10 cellular contexts compared by ENCODE assay signal in genomic region chr1:46134660-46135331, GRCh38. TPM values are rescaled to one million over a fixed set of nuclear protein-coding genes. Genes with fewer than 3 reads are reported as not detected.
DNase-seq lines count a peak whose midpoint lies in the region; ATAC-seq and TF ChIP-seq lines count a peak whose summit lies in the region.
"Had no signal": no experiment of that assay in that cellular context is flagged by ENCODE, and none has a peak within 500 bp of the region (broad histone marks: within the 10 kb centered on the region; RNA-seq: fewer than 3 reads in every experiment).

No MANE protein-coding gene starts in this region.

- CTCF ChIA-PET in activated CD4-positive, alpha-beta T cell treated with anti-CD3 and anti-CD28 coated beads for 36 hours (lab: Charles Lee), result interaction anchor here (0.6 to 1.6 kb wide), 6 partner anchors 47 to 204 kb away, joined by 3 to 4 read pairs (median 4); no protein-coding TSS in a partner anchor

- peaks cover 10 to 47% (median 28%) of the 10 kb centered on the region in 4 donors for H3K4me1 ChIP-seq in stomach

- no peak overlapping the region for H3K4me3 Mint-ChIP-seq in activated CD4-positive, alpha-beta T cell treated with anti-CD3 and anti-CD28 coated beads for 36 hours
- no peak overlapping the region for H3K4me3 Mint-ChIP-seq in activated CD4-positive, alpha-beta T cell treated with anti-CD3 and anti-CD28 coated beads, Interleukin-2, amount 10 ng/mL, durations not matched to agents 24 days and 14 days

- no peaks in the 10 kb centered on the region for H3K9me3 ChIP-seq in stomach
- H3K9me3 ChIP-seq: ovary had no signal

- H3K36me3 ChIP-seq in stomach, result no peaks in the 10 kb centered on the region
- H3K36me3 ChIP-seq: ovary had no signal

- no peak for TF ChIP-seq EP300 in stomach (IDR thresholded peaks at IDR 0.05)

- peaks cover 21% of the 10 kb centered on the region for H3K4me1 Mint-ChIP-seq in activated CD4-positive, alpha-beta T cell treated with anti-CD3 and anti-CD28 coated beads for 36 hours
- H3K4me1 Mint-ChIP-seq in activated CD4-positive, alpha-beta T cell treated with anti-CD3 and anti-CD28 coated beads, Interleukin-2, amount 10 ng/mL, durations not matched to agents 24 days and 14 days, result peaks cover 26% of the 10 kb centered on the region

- peak overlapping the region in 4 of 5 donors; percentile 95 to 98 (median 95) for H3K27ac ChIP-seq in stomach
- H3K27ac ChIP-seq: ovary had no signal

- WGBS in stomach, 5 donors, result 18 to 44% (median 27%) methylated on average over 3 of the region's 3 CpGs

- intact Hi-C loops in activated CD4-positive, alpha-beta T cell treated with anti-CD3 and anti-CD28 coated beads for 36 hours (cut with DNase I, micrococcal nuclease), result loop anchor here (5.0 kb wide), 3 partner anchors 37 to 447 kb away; partner anchors contain the start of genes GPBP1L1 (in 1 of the 2), MAST2 (in 1 of the 2) and TMEM69 (in 1 of the 2)
- intact Hi-C loops in activated CD4-positive, alpha-beta T cell treated with anti-CD3 and anti-CD28 coated beads, Interleukin-2, amount 10 ng/mL, durations not matched to agents 24 days and 14 days (cut with micrococcal nuclease), result no loop called here
- intact Hi-C loops in stomach (cut with DNase I; ENCODE audit: low total_unique reads), result no loop called here

- no peak for TF ChIP-seq CTCF in stomach (IDR thresholded peaks at IDR 0.05)

- POLR2A ChIA-PET in activated CD4-positive, alpha-beta T cell treated with anti-CD3 and anti-CD28 coated beads for 36 hours (lab: Charles Lee), result no interaction called here

- no peaks in the 10 kb centered on the region for H3K36me3 Mint-ChIP-seq in activated CD4-positive, alpha-beta T cell treated with anti-CD3 and anti-CD28 coated beads for 36 hours (ENCODE audit: low read depth)
- H3K36me3 Mint-ChIP-seq in activated CD4-positive, alpha-beta T cell treated with anti-CD3 and anti-CD28 coated beads, Interleukin-2, amount 10 ng/mL, durations not matched to agents 24 days and 14 days (ENCODE audit: low read depth), result peaks cover 2% of the 10 kb centered on the region

- no peak overlapping the region for H3K27ac Mint-ChIP-seq in activated CD4-positive, alpha-beta T cell treated with anti-CD3 and anti-CD28 coated beads for 36 hours
- H3K27ac Mint-ChIP-seq in activated CD4-positive, alpha-beta T cell treated with anti-CD3 and anti-CD28 coated beads, Interleukin-2, amount 10 ng/mL, durations not matched to agents 24 days and 14 days, result no peak overlapping the region
- H3K27ac Mint-ChIP-seq: activated naive CD4-positive, alpha-beta T cell treated with anti-CD3 and anti-CD28 coated beads, Interleukin-2, amount 50 U/mL, for 72 hours had no signal

- H3K27me3 Mint-ChIP-seq in activated CD4-positive, alpha-beta T cell treated with anti-CD3 and anti-CD28 coated beads for 36 hours, result peaks cover 40% of the 10 kb centered on the region
- H3K27me3 Mint-ChIP-seq in activated CD4-positive, alpha-beta T cell treated with anti-CD3 and anti-CD28 coated beads, Interleukin-2, amount 10 ng/mL, durations not matched to agents 24 days and 14 days, result peaks cover 55% of the 10 kb centered on the region

- H3K4me3 ChIP-seq in stomach, result no peak overlapping the region
- H3K4me3 ChIP-seq: ovary had no signal

- no peak for TF ChIP-seq POLR2A in stomach (IDR thresholded peaks at IDR 0.05)

- H3K27me3 ChIP-seq in stomach, result peaks cover 0 to 11% (median 0%) of the 10 kb centered on the region in 3 donors
- H3K27me3 ChIP-seq: ovary had no signal

- peak; percentile 8 for DNase-seq in activated CD4-positive, alpha-beta T cell treated with anti-CD3 and anti-CD28 coated beads for 36 hours
- DNase-seq in activated CD4-positive, alpha-beta T cell treated with anti-CD3 and anti-CD28 coated beads, Interleukin-2, amount 10 ng/mL, durations not matched to agents 24 days and 14 days, result no peak
- DNase-seq in NCI-H2081 treated with DMSO at 0.1 percent for 48 hours (lab: John Stamatoyannopoulos, UW), result peak; percentile 78
- DNase-seq in cerebellum (ENCODE audit: low spot score), result peak; percentile 58
- DNase-seq in stomach, result no peak
- no peak for DNase-seq in mucosa of gallbladder (ENCODE audit: low spot score)
- DNase-seq in activated CD4-positive, alpha-beta T cell treated with anti-CD3 and anti-CD28 coated beads, Interleukin-2, amount 50 U/mL, for 4 hours, result no peak
- DNase-seq: ovary had no signal

- ATAC-seq in activated CD4-positive, alpha-beta T cell treated with anti-CD3 and anti-CD28 coated beads for 36 hours, result no peak
- no peak for ATAC-seq in GM19328 (IDR thresholded peaks at IDR 0.05; ENCODE audit: unreplicated experiment)

- no peaks in the 10 kb centered on the region for H3K9me3 Mint-ChIP-seq in activated CD4-positive, alpha-beta T cell treated with anti-CD3 and anti-CD28 coated beads for 36 hours (ENCODE audit: low read depth)
- H3K9me3 Mint-ChIP-seq in activated CD4-positive, alpha-beta T cell treated with anti-CD3 and anti-CD28 coated beads, Interleukin-2, amount 10 ng/mL, durations not matched to agents 24 days and 14 days, result no peaks in the 10 kb centered on the region
- H3K9me3 Mint-ChIP-seq: activated naive CD4-positive, alpha-beta T cell treated with anti-CD3 and anti-CD28 coated beads, Interleukin-2, amount 50 U/mL, for 72 hours had no signal

RNA-seq across cellular contexts. Expression of gene PIK3R3, which starts 2.4 kb away (rescaled TPM):
- under 1 TPM; 0.46 to 0.78 TPM for total RNA-seq in activated CD4-positive, alpha-beta T cell treated with anti-CD3 and anti-CD28 coated beads for 36 hours
- total RNA-seq in activated CD4-positive, alpha-beta T cell treated with anti-CD3 and anti-CD28 coated beads, Interleukin-2, amount 10 ng/mL, durations not matched to agents 24 days and 14 days, result 2.4 and 3.2 TPM in 2 replicates
- total RNA-seq in cerebellum, result 58.9 TPM
- 10 to 100 TPM; 10.4 to 33.8 (median 15.2) TPM for total RNA-seq in stomach
- polyA plus RNA-seq in stomach, result 1 to 10 TPM; 3.4 to 4.9 (median 3.7) TPM
- 22.0 TPM for total RNA-seq in mucosa of gallbladder

RNA-seq across cellular contexts. Expression of gene TSPAN1, which starts 40.1 kb away (rescaled TPM):
- total RNA-seq in activated CD4-positive, alpha-beta T cell treated with anti-CD3 and anti-CD28 coated beads for 36 hours, result not detected
- not detected in 2 replicates for total RNA-seq in activated CD4-positive, alpha-beta T cell treated with anti-CD3 and anti-CD28 coated beads, Interleukin-2, amount 10 ng/mL, durations not matched to agents 24 days and 14 days
- total RNA-seq in cerebellum (1.00 TPM), stomach (100 to 1,000 TPM in 2 of 5 donors, 10 to 100 TPM in 3; 52.1 to 154 (median 79.9) TPM), mucosa of gallbladder (137 TPM)
- polyA plus RNA-seq in stomach, result 100 to 1,000 TPM in 1 of 3 donors, 10 to 100 TPM in 2; 35.9 to 131 (median 38.5) TPM
- total RNA-seq: activated naive CD4-positive, alpha-beta T cell treated with anti-CD3 and anti-CD28 coated beads, Interleukin-2, amount 50 U/mL, for 72 hours had no signal

RNA-seq across cellular contexts. Expression of gene P3R3URF, which starts 41.5 kb away (rescaled TPM):
- not detected for total RNA-seq in activated CD4-positive, alpha-beta T cell treated with anti-CD3 and anti-CD28 coated beads for 36 hours
- total RNA-seq in activated CD4-positive, alpha-beta T cell treated with anti-CD3 and anti-CD28 coated beads, Interleukin-2, amount 10 ng/mL, durations not matched to agents 24 days and 14 days, result not detected in 2 replicates
- total RNA-seq in cerebellum (not detected), stomach (not detected), mucosa of gallbladder (not detected)
- not detected for polyA plus RNA-seq in stomach
- total RNA-seq: activated naive CD4-positive, alpha-beta T cell treated with anti-CD3 and anti-CD28 coated beads, Interleukin-2, amount 50 U/mL, for 72 hours; ovary had no signal
- polyA plus RNA-seq: ovary had no signal

Comparison
In these comparisons a context has a peak if more than half of its experiments do, and no peak if none do; other contexts are left out.
1. DNase-seq: peak in activated CD4-positive, alpha-beta T cell treated with anti-CD3 and anti-CD28 coated beads for 36 hours (single experiment), NCI-H2081 treated with DMSO at 0.1 percent for 48 hours (single experiment) and cerebellum (single experiment); none in activated CD4-positive, alpha-beta T cell treated with anti-CD3 and anti-CD28 coated beads, Interleukin-2, amount 10 ng/mL, durations not matched to agents 24 days and 14 days (single experiment), stomach (single experiment), mucosa of gallbladder (single experiment) and activated CD4-positive, alpha-beta T cell treated with anti-CD3 and anti-CD28 coated beads, Interleukin-2, amount 50 U/mL, for 4 hours (0 of 2).
2. intact Hi-C loops: an anchor here in activated CD4-positive, alpha-beta T cell treated with anti-CD3 and anti-CD28 coated beads for 36 hours (5.0 kb wide); none called in activated CD4-positive, alpha-beta T cell treated with anti-CD3 and anti-CD28 coated beads, Interleukin-2, amount 10 ng/mL, durations not matched to agents 24 days and 14 days and stomach.
3. RNA of gene TSPAN1, which starts 40.1 kb away (total RNA-seq): 137 TPM in mucosa of gallbladder (single experiment) and 52.1 to 154 TPM in stomach; 1.00 TPM in cerebellum (single experiment), not detected in activated CD4-positive, alpha-beta T cell treated with anti-CD3 and anti-CD28 coated beads, Interleukin-2, amount 10 ng/mL, durations not matched to agents 24 days and 14 days and not detected in activated CD4-positive, alpha-beta T cell treated with anti-CD3 and anti-CD28 coated beads for 36 hours; every median in the first group is over 10 times any median in the second.